In genomic region chr18:31490838-31491237, GRCh38 we compare ENCODE assay signal across 25 cellular contexts. TPM values are rescaled to one million over a fixed set of nuclear protein-coding genes. Genes with fewer than 3 reads are reported as not detected.
DNase-seq lines count a peak whose midpoint lies in the region; ATAC-seq, FAIRE-seq and TF ChIP-seq lines count a peak whose summit lies in the region.
"Had no signal": no experiment of that assay in that cellular context is flagged by ENCODE, and none has a peak within 500 bp of the region (broad histone marks: within the 10 kb centered on the region; RNA-seq: fewer than 3 reads in every experiment).

No MANE protein-coding gene starts in this region.

- TF ChIP-seq CTCF in smooth muscle cell (IDR thresholded peaks at IDR 0.05; ENCODE audit: borderline replicate concordance, insufficient read depth, poor library complexity, severe bottlenecking) = no peak
- TF ChIP-seq CTCF in HepG2 (CRISPR knock-in tag; IDR thresholded peaks at IDR 0.05) = no peak
- no peak for TF ChIP-seq CTCF in nephron progenitor cell (IDR thresholded peaks at IDR 0.05)

- CTCF ChIA-PET in HepG2 (lab: Yijun Ruan, JAX; ENCODE audit: low intra/inter-chr PET ratio, low total read pairs) = no interaction called here
- CTCF ChIA-PET in naive thymus-derived CD4-positive, alpha-beta T cell (lab: Charles Lee) = no interaction called here

- peaks cover 11% of the 10 kb centered on the region for H3F3A ChIP-seq in smooth muscle cell (ENCODE audit: low read depth)

- H3K27me3 Mint-ChIP-seq in naive thymus-derived CD4-positive, alpha-beta T cell = peaks cover 10 to 39% (median 31%) of the 10 kb centered on the region in 5 donors
- H3K27me3 Mint-ChIP-seq in nephron progenitor cell (ENCODE audit: low read depth, poor library complexity) = no peaks in the 10 kb centered on the region

- H3K27ac Mint-ChIP-seq in naive thymus-derived CD4-positive, alpha-beta T cell = no peak overlapping the region
- H3K27ac Mint-ChIP-seq in nephron progenitor cell = no peak overlapping the region
- H3K27ac Mint-ChIP-seq: CD14-positive monocyte, GM23338 had no signal

- intact Hi-C loops in HepG2 (cut with micrococcal nuclease; ENCODE audit: unreplicated experiment) = no loop called here
- intact Hi-C loops in naive thymus-derived CD4-positive, alpha-beta T cell (cut with micrococcal nuclease) = no loop called here

- POLR2A ChIA-PET in HepG2 (lab: Yijun Ruan, JAX) = no interaction called here
- POLR2A ChIA-PET in naive thymus-derived CD4-positive, alpha-beta T cell (lab: Charles Lee) = no interaction called here

- H3K27ac ChIP-seq in smooth muscle cell (ENCODE audit: low read depth) = peak overlapping the region; percentile 96
- H3K27ac ChIP-seq in HepG2 (ENCODE audit: extremely low read length, insufficient read depth, low read length) = no peak overlapping the region
- H3K27ac ChIP-seq in naive thymus-derived CD4-positive, alpha-beta T cell (ENCODE audit: low read depth, low read length) = no peak overlapping the region
- H3K27ac ChIP-seq: 22Rv1 had no signal

- BruUV-seq in HepG2 (replicated peaks; lab: Mats Ljungman, UMichigan) = no TSS peak

- H3K36me3 ChIP-seq in smooth muscle cell (ENCODE audit: low read depth) = no peaks in the 10 kb centered on the region
- H3K36me3 ChIP-seq in HepG2 (replicated peaks in 1 of 2; ENCODE audit: control insufficient read depth in 1 of 2, insufficient read depth in 2 of 2, low read length in 2 of 2) = no peaks in the 10 kb centered on the region
- H3K36me3 ChIP-seq in naive thymus-derived CD4-positive, alpha-beta T cell (ENCODE audit: control insufficient read depth in 2 of 3, insufficient read depth in 3 of 3, low read length in 3 of 3) = no peaks in the 10 kb centered on the region

- H3K4me1 ChIP-seq in smooth muscle cell (ENCODE audit: low read depth) = peaks cover 11% of the 10 kb centered on the region
- no peaks in the 10 kb centered on the region for H3K4me1 ChIP-seq in HepG2 (ENCODE audit: insufficient read depth, low read length)
- no peaks in the 10 kb centered on the region for H3K4me1 ChIP-seq in naive thymus-derived CD4-positive, alpha-beta T cell (ENCODE audit: control insufficient read depth in 2 of 2, insufficient read depth in 2 of 2, low read length in 2 of 2)

- no peaks in the 10 kb centered on the region for H3K36me3 Mint-ChIP-seq in naive thymus-derived CD4-positive, alpha-beta T cell
- H3K36me3 Mint-ChIP-seq in nephron progenitor cell (ENCODE audit: low read depth) = no peaks in the 10 kb centered on the region
- H3K36me3 Mint-ChIP-seq: CD14-positive monocyte had no signal

- peak; percentile 16 for DNase-seq in DMS53 (lab: John Stamatoyannopoulos, UW)
- DNase-seq in DMS53 treated with DMSO at 0.1 percent for 48 hours (lab: John Stamatoyannopoulos, UW; ENCODE audit: unreplicated experiment) = no peak
- DNase-seq in amniotic epithelial cell (ENCODE audit: low read depth) = peak; percentile 17
- DNase-seq in smooth muscle cell (lab: John Stamatoyannopoulos, UW; ENCODE audit: unreplicated experiment) = no peak
- no peak for DNase-seq in HepG2 (ENCODE audit: low spot score)
- DNase-seq in naive thymus-derived CD4-positive, alpha-beta T cell = no peak
- no peak for DNase-seq in nephron progenitor cell
- DNase-seq: DMS 273 treated with DMSO at 0.1 percent for 48 hours; EL; HCEC 1CT; KBM-7; NCI-H1436; NCI-H2029; NCI-H446 treated with DMSO at 0.1 percent for 48 hours; NCI-H69; NK-92 treated with Interleukin-12 subunit alpha and Interleukin-12 subunit beta, amount 100 ng/mL, for 24 hours; SHP77 treated with DMSO at 0.1 percent for 48 hours; SK-N-SH had no signal

- TF ChIP-seq POLR2A in HepG2 (IDR thresholded peaks at IDR 0.05; ENCODE audit: insufficient read depth in 1 of 2, low read depth in 2 of 2, low read length in 2 of 2) = no peak

- H3K9ac ChIP-seq in smooth muscle cell (ENCODE audit: low read depth) (peak overlapping the region; percentile 23), HepG2 (ENCODE audit: insufficient read depth, low read depth, low read length) (no peak overlapping the region)
- H3K9ac ChIP-seq: SK-N-SH had no signal

- ATAC-seq in HepG2 = no peak
- no peak for ATAC-seq in naive thymus-derived CD4-positive, alpha-beta T cell
- ATAC-seq: GM23338 had no signal

- in situ Hi-C loops in HepG2 (cut with HindIII; ENCODE audit: extremely low pct_ligation_motif_present, low pct_unique_long_range_greater_than_20kb) = no loop called here

- H4K20me1 ChIP-seq in smooth muscle cell (ENCODE audit: low read depth) (no peaks in the 10 kb centered on the region), HepG2 (ENCODE audit: insufficient read depth, low read length) (no peaks in the 10 kb centered on the region)

- H3K9me3 Mint-ChIP-seq in naive thymus-derived CD4-positive, alpha-beta T cell = peaks cover 0 to 9% (median 2%) of the 10 kb centered on the region in 11 donors
- peaks cover 5% of the 10 kb centered on the region for H3K9me3 Mint-ChIP-seq in nephron progenitor cell
- H3K9me3 Mint-ChIP-seq: GM23338 had no signal

- H3K4me2 ChIP-seq in smooth muscle cell (no peak overlapping the region), HepG2 (ENCODE audit: low read depth, low read length) (no peak overlapping the region)
- H3K4me2 ChIP-seq: GM23338, SK-N-SH had no signal

- no peaks in the 10 kb centered on the region for H3K4me1 Mint-ChIP-seq in naive thymus-derived CD4-positive, alpha-beta T cell
- H3K4me1 Mint-ChIP-seq in nephron progenitor cell = peaks cover 34% of the 10 kb centered on the region
- H3K4me1 Mint-ChIP-seq: CD14-positive monocyte had no signal

- H3K27me3 ChIP-seq in smooth muscle cell (ENCODE audit: low read depth) (no peaks in the 10 kb centered on the region), HepG2 (ENCODE audit: control insufficient read depth in 1 of 2, insufficient read depth in 2 of 2, low read length in 2 of 2) (peaks cover 0 to 17% of the 10 kb centered on the region in 2 experiments; a peak in 2 of 5 replicates)
- no peaks in the 10 kb centered on the region for H3K27me3 ChIP-seq in naive thymus-derived CD4-positive, alpha-beta T cell (ENCODE audit: control insufficient read depth in 2 of 2, insufficient read depth in 2 of 2, low read length in 2 of 2)

- no peak for TF ChIP-seq EP300 in HepG2 (IDR thresholded peaks at IDR 0.05; ENCODE audit: low read depth in 2 of 2, low read length in 2 of 2)
- TF ChIP-seq EP300 in HepG2 (CRISPR knock-in tag; IDR thresholded peaks at IDR 0.05; ENCODE audit: borderline replicate concordance) = no peak

- no peaks in the 10 kb centered on the region for H3K9me3 ChIP-seq in smooth muscle cell (replicated peaks; ENCODE audit: low read depth)
- no peaks in the 10 kb centered on the region for H3K9me3 ChIP-seq in HepG2 (ENCODE audit: low read length)
- H3K9me3 ChIP-seq in naive thymus-derived CD4-positive, alpha-beta T cell (ENCODE audit: control insufficient read depth in 2 of 3, low read length in 3 of 3) = no peaks in the 10 kb centered on the region
- H3K9me3 ChIP-seq: SK-N-SH had no signal

- no peak overlapping the region for H3K4me3 ChIP-seq in smooth muscle cell
- no peak overlapping the region for H3K4me3 ChIP-seq in HepG2 (replicated peaks in 1 of 3; ENCODE audit: insufficient read depth in 1 of 3, low read depth in 2 of 3, low read length in 3 of 3)
- H3K4me3 ChIP-seq in naive thymus-derived CD4-positive, alpha-beta T cell (ENCODE audit: low read length) = no peak overlapping the region
- H3K4me3 ChIP-seq: GM23338 had no signal

- no peak for TF ChIP-seq RAD21 in HepG2 (CRISPR knock-in tag; IDR thresholded peaks at IDR 0.05)

- no peak overlapping the region for H3K4me3 Mint-ChIP-seq in naive thymus-derived CD4-positive, alpha-beta T cell
- no peak overlapping the region for H3K4me3 Mint-ChIP-seq in nephron progenitor cell
- H3K4me3 Mint-ChIP-seq: CD14-positive monocyte, GM23338 had no signal

- H2AFZ ChIP-seq in smooth muscle cell (ENCODE audit: low read depth) (no peak overlapping the region), HepG2 (ENCODE audit: low read length) (no peak overlapping the region)
- H2AFZ ChIP-seq: GM23338 had no signal

- H3K79me2 ChIP-seq in smooth muscle cell (ENCODE audit: low read depth) = no peaks in the 10 kb centered on the region
- H3K79me2 ChIP-seq in HepG2 (ENCODE audit: insufficient read depth, low read length) = no peaks in the 10 kb centered on the region

- FAIRE-seq in islet of Langerhans (lab: Jason Lieb, UNC) (peak; percentile 90), HepG2 (lab: Jason Lieb, UNC) (no peak)
- FAIRE-seq: GM12891 had no signal

RNA-seq across cellular contexts. Expression of gene DSG2, which starts 7.1 kb away (rescaled TPM):
- 136 and 138 TPM in 2 replicates for total RNA-seq in smooth muscle cell
- polyA plus RNA-seq in smooth muscle cell = 53.9 and 70.9 TPM in 2 replicates
- total RNA-seq in HepG2 (2016; rRNA removed; fragmentation: Illumina TruSeq; extraction: Trizol) = 23.3 and 24.4 TPM in 2 replicates
- 2.1 TPM in 2 replicates for total RNA-seq in HepG2 (2016; cell fraction: cytosol; rRNA removed; fragmentation: Illumina TruSeq; extraction: Trizol; ENCODE audit: low read depth)
- 21.9 TPM in 2 replicates for total RNA-seq in HepG2 (2016; cell fraction: insoluble cytoplasmic fraction; rRNA removed; fragmentation: Illumina TruSeq; extraction: Trizol)
- total RNA-seq in HepG2 (2016; cell fraction: membrane; rRNA removed; fragmentation: Illumina TruSeq; extraction: Trizol) = 7.9 and 9.7 TPM in 2 replicates
- total RNA-seq in HepG2 (2016; cell fraction: nucleus; rRNA removed; fragmentation: Illumina TruSeq; extraction: Trizol) = 39.4 and 49.1 TPM in 2 replicates
- polyA plus RNA-seq in HepG2 (2011; rRNA removed) = 66.7 and 68.7 TPM in 2 replicates
- 41.8 and 63.9 TPM in 2 replicates for polyA plus RNA-seq in HepG2 (2011; cell fraction: cytosol; rRNA removed)
- 13.3 and 19.3 TPM in 2 replicates for polyA plus RNA-seq in HepG2 (2011; cell fraction: nucleus; rRNA removed)
- 64.4 and 66.0 TPM in 2 replicates for polyA plus RNA-seq in HepG2 (2012)
- polyA plus RNA-seq in HepG2 (2016; cell fraction: cytosol; fragmentation: Illumina TruSeq; extraction: Trizol; ENCODE audit: low read depth) = 0.94 and 1.2 TPM in 2 replicates
- polyA plus RNA-seq in HepG2 (2016; cell fraction: insoluble cytoplasmic fraction; fragmentation: Illumina TruSeq; extraction: Trizol; ENCODE audit: low read depth) = 19.4 and 19.6 TPM in 2 replicates
- 2.8 and 3.7 TPM in 2 replicates for polyA plus RNA-seq in HepG2 (2016; cell fraction: membrane; fragmentation: Illumina TruSeq; extraction: Trizol; ENCODE audit: low read depth)
- 36.8 and 38.2 TPM in 2 replicates for polyA plus RNA-seq in HepG2 (2016; cell fraction: nucleus; fragmentation: Illumina TruSeq; extraction: Trizol; ENCODE audit: insufficient read depth, low read depth)
- polyA minus RNA-seq in HepG2 (2011; rRNA and poly(A)+ RNA removed; ENCODE audit: low replicate concordance) = 50.3 and 58.4 TPM in 2 replicates
- 60.3 and 74.6 TPM in 2 replicates for polyA minus RNA-seq in HepG2 (2011; cell fraction: cytosol; rRNA and poly(A)+ RNA removed)
- 28.8 and 46.7 TPM in 2 replicates for polyA minus RNA-seq in HepG2 (2011; cell fraction: nucleus; rRNA and poly(A)+ RNA removed)
- under 1 TPM; 0.13 to 0.53 (median 0.29) TPM for total RNA-seq in naive thymus-derived CD4-positive, alpha-beta T cell
- polyA plus RNA-seq in naive thymus-derived CD4-positive, alpha-beta T cell = under 1 TPM; 0.54 to 0.56 TPM
- polyA plus RNA-seq: CD14-positive monocyte, SK-N-SH had no signal

RNA-seq across cellular contexts. Expression of gene DSG3, which starts 43.3 kb away (rescaled TPM):
- total RNA-seq in smooth muscle cell (42.9 and 44.8 TPM in 2 replicates), HepG2 (2016; rRNA removed; fragmentation: Illumina TruSeq; extraction: Trizol) (not detected in 2 replicates)
- polyA plus RNA-seq in smooth muscle cell (4.9 and 10.6 TPM in 2 replicates), HepG2 (2011; rRNA removed) (not detected in 2 replicates)
- not detected in 2 replicates for total RNA-seq in HepG2 (2016; cell fraction: cytosol; rRNA removed; fragmentation: Illumina TruSeq; extraction: Trizol; ENCODE audit: low read depth)
- total RNA-seq in HepG2 (2016; cell fraction: insoluble cytoplasmic fraction; rRNA removed; fragmentation: Illumina TruSeq; extraction: Trizol) = not detected in 2 replicates
- total RNA-seq in HepG2 (2016; cell fraction: membrane; rRNA removed; fragmentation: Illumina TruSeq; extraction: Trizol) = not detected in 2 replicates
- total RNA-seq in HepG2 (2016; cell fraction: nucleus; rRNA removed; fragmentation: Illumina TruSeq; extraction: Trizol) = not detected in 2 replicates
- 0.01 TPM in 1 of 2 replicates, not detected in the other for polyA plus RNA-seq in HepG2 (2011; cell fraction: cytosol; rRNA removed)
- polyA plus RNA-seq in HepG2 (2011; cell fraction: nucleus; rRNA removed) = 0.05 TPM in 1 of 2 replicates, not detected in the other
- polyA plus RNA-seq in HepG2 (2012) = not detected in 2 replicates
- polyA plus RNA-seq in HepG2 (2016; cell fraction: cytosol; fragmentation: Illumina TruSeq; extraction: Trizol; ENCODE audit: low read depth) = not detected in 2 replicates
- not detected in 2 replicates for polyA plus RNA-seq in HepG2 (2016; cell fraction: insoluble cytoplasmic fraction; fragmentation: Illumina TruSeq; extraction: Trizol; ENCODE audit: low read depth)
- polyA plus RNA-seq in HepG2 (2016; cell fraction: membrane; fragmentation: Illumina TruSeq; extraction: Trizol; ENCODE audit: low read depth) = not detected in 2 replicates
- not detected in 2 replicates for polyA plus RNA-seq in HepG2 (2016; cell fraction: nucleus; fragmentation: Illumina TruSeq; extraction: Trizol; ENCODE audit: insufficient read depth, low read depth)
- 0.12 TPM in 1 of 2 replicates, not detected in the other for polyA minus RNA-seq in HepG2 (2011; rRNA and poly(A)+ RNA removed; ENCODE audit: low replicate concordance)
- not detected in 2 replicates for polyA minus RNA-seq in HepG2 (2011; cell fraction: cytosol; rRNA and poly(A)+ RNA removed)
- polyA minus RNA-seq in HepG2 (2011; cell fraction: nucleus; rRNA and poly(A)+ RNA removed) = not detected in 2 replicates
- total RNA-seq in naive thymus-derived CD4-positive, alpha-beta T cell = not detected
- not detected for polyA plus RNA-seq in naive thymus-derived CD4-positive, alpha-beta T cell
- total RNA-seq: RPMI7951 had no signal
- polyA plus RNA-seq: AG04450, CD14-positive monocyte had no signal

Comparison
In these comparisons a context has a peak if more than half of its experiments do, and no peak if none do; other contexts are left out.
1. DNase-seq: peak in DMS53 (single experiment) and amniotic epithelial cell (single experiment); none in DMS53 treated with DMSO at 0.1 percent for 48 hours (single experiment), smooth muscle cell (single experiment), HepG2 (single experiment), naive thymus-derived CD4-positive, alpha-beta T cell (0 of 9) and nephron progenitor cell (single experiment).
2. RNA of gene DSG3, which starts 43.3 kb away (total RNA-seq): 42.9 to 44.8 TPM in smooth muscle cell; not detected in HepG2 and not detected in naive thymus-derived CD4-positive, alpha-beta T cell; every median in the first group is over 10 times any median in the second.